In the genomic region with DNA sequence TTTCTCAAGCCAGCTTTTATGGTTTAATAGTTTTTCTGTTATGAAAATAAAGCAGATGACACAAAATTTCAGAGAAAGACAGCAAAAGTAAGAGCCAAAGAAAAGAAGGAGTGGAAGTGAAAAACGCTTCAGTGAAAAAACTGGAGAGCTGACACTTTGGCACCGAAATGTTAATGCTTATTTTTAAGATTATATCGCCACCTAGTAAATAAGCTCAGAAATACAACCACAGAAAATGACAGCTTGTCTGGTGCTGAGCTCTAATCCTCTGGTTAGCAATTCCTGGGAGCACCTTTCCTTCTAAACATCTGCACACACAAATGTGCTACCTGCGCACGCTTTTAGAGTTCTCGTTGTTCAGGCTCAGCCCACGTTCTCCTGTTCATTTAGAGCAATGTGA, we compare ENCODE assay signal across 8 cellular contexts.
DNase-seq lines count a peak whose midpoint lies in the region; ATAC-seq and TF ChIP-seq lines count a peak whose summit lies in the region.

No MANE protein-coding gene starts in this region.

- POLR2A ChIA-PET in naive thymus-derived CD4-positive, alpha-beta T cell (lab: Charles Lee), result interaction anchor here (0.8 kb wide), 1 partner anchor 728 kb away, joined by 3 read pairs; no protein-coding TSS in a partner anchor

- H3K27ac Mint-ChIP-seq in endothelial cell (ENCODE audit: unreplicated experiment) (no peak overlapping the region), Calu3 (ENCODE audit: unreplicated experiment) (no peak overlapping the region)
- no peak overlapping the region for H3K27ac Mint-ChIP-seq in naive thymus-derived CD4-positive, alpha-beta T cell
- no peak overlapping the region for H3K27ac Mint-ChIP-seq in T-helper 2 cell treated with Interferon-gamma antibody and Interleukin-4, amounts not matched to agents 5 μg/mL and 100 μg/mL, for 36 hours

- peak; percentile 68 for TF ChIP-seq CTCF in C4-2B (conservative IDR thresholded peaks at IDR 0.05)
- TF ChIP-seq CTCF in OCI-LY3 (IDR thresholded peaks at IDR 0.05; ENCODE audit: low read depth, low read length), result peak; percentile 68
- peak; percentile 20 for TF ChIP-seq CTCF in endothelial cell (IDR thresholded peaks at IDR 0.05; ENCODE audit: unreplicated experiment)
- no peak for TF ChIP-seq CTCF in Calu3 (IDR thresholded peaks at IDR 0.05; ENCODE audit: unreplicated experiment)

- DNase-seq in HuH-7.5 (ENCODE audit: low spot score), result peak; percentile 18
- no peak for DNase-seq in endothelial cell (ENCODE audit: low spot score)
- DNase-seq in naive thymus-derived CD4-positive, alpha-beta T cell, result peak in 6 of 9 donors; percentile 3 to 34 (median 22)
- DNase-seq in T-helper 2 cell treated with Interferon-gamma antibody and Interleukin-4, amounts not matched to agents 5 μg/mL and 100 μg/mL, for 36 hours (ENCODE audit: low spot score), result no peak
- no peak for DNase-seq in Calu3

- no TSS peak for BruUV-seq in Calu3 (replicated peaks; lab: Mats Ljungman, UMichigan)

- H3K4me3 ChIP-seq in OCI-LY3 (ENCODE audit: low read length), result peak overlapping the region; percentile 50
- H3K4me3 ChIP-seq in naive thymus-derived CD4-positive, alpha-beta T cell (ENCODE audit: low read length), result no peak overlapping the region

- H3K4me1 Mint-ChIP-seq in endothelial cell (ENCODE audit: unreplicated experiment), result no peaks in the 10 kb centered on the region
- H3K4me1 Mint-ChIP-seq in naive thymus-derived CD4-positive, alpha-beta T cell, result peaks cover 0 to 6% (median 5%) of the 10 kb centered on the region in 7 donors
- H3K4me1 Mint-ChIP-seq in T-helper 2 cell treated with Interferon-gamma antibody and Interleukin-4, amounts not matched to agents 5 μg/mL and 100 μg/mL, for 36 hours (ENCODE audit: low read depth), result no peaks in the 10 kb centered on the region
- H3K4me1 Mint-ChIP-seq in Calu3 (ENCODE audit: low read depth, unreplicated experiment), result no peaks in the 10 kb centered on the region

- H3K36me3 Mint-ChIP-seq in endothelial cell (ENCODE audit: low read depth, unreplicated experiment) (no peaks in the 10 kb centered on the region), Calu3 (ENCODE audit: insufficient read depth, unreplicated experiment) (no peaks in the 10 kb centered on the region)
- no peaks in the 10 kb centered on the region for H3K36me3 Mint-ChIP-seq in naive thymus-derived CD4-positive, alpha-beta T cell
- H3K36me3 Mint-ChIP-seq in T-helper 2 cell treated with Interferon-gamma antibody and Interleukin-4, amounts not matched to agents 5 μg/mL and 100 μg/mL, for 36 hours (ENCODE audit: low read depth), result no peaks in the 10 kb centered on the region

- H2AFZ ChIP-seq in OCI-LY3 (ENCODE audit: low read depth, low read length), result no peak overlapping the region

- CTCF ChIA-PET in naive thymus-derived CD4-positive, alpha-beta T cell (lab: Charles Lee), result interaction anchor here (0.7 to 4.4 kb wide), 7 partner anchors 9 to 735 kb away, joined by 3 to 54 read pairs (median 6); no protein-coding TSS in a partner anchor
- CTCF ChIA-PET in Calu3 (lab: Charles Lee), result interaction anchor here (0.6 to 3.9 kb wide), 10 partner anchors 60 to 962 kb away, joined by 3 to 75 read pairs (median 4); partner anchors contain the start of gene PCNP

- peak overlapping the region; percentile 79 for H3K4me2 ChIP-seq in OCI-LY3 (ENCODE audit: low read length)

- H3K9me3 ChIP-seq in OCI-LY3 (ENCODE audit: insufficient read depth, low read length), result no peaks in the 10 kb centered on the region
- H3K9me3 ChIP-seq in naive thymus-derived CD4-positive, alpha-beta T cell (ENCODE audit: control insufficient read depth in 2 of 3, low read length in 3 of 3), result no peaks in the 10 kb centered on the region

- H3K36me3 ChIP-seq in OCI-LY3 (replicated peaks; ENCODE audit: low read depth, low read length), result no peaks in the 10 kb centered on the region
- no peaks in the 10 kb centered on the region for H3K36me3 ChIP-seq in naive thymus-derived CD4-positive, alpha-beta T cell (ENCODE audit: control insufficient read depth in 2 of 3, insufficient read depth in 3 of 3, low read length in 3 of 3)

- H3K4me3 Mint-ChIP-seq in endothelial cell (ENCODE audit: unreplicated experiment), result no peak overlapping the region
- H3K4me3 Mint-ChIP-seq in naive thymus-derived CD4-positive, alpha-beta T cell, result no peak overlapping the region
- no peak overlapping the region for H3K4me3 Mint-ChIP-seq in T-helper 2 cell treated with Interferon-gamma antibody and Interleukin-4, amounts not matched to agents 5 μg/mL and 100 μg/mL, for 36 hours
- H3K4me3 Mint-ChIP-seq in Calu3 (ENCODE audit: low read depth, unreplicated experiment), result no peak overlapping the region

- peak; percentile 55 for ATAC-seq in GM19023 (IDR thresholded peaks at IDR 0.05; ENCODE audit: unreplicated experiment)
- ATAC-seq in naive thymus-derived CD4-positive, alpha-beta T cell, result peak; percentile 60

- intact Hi-C loops in naive thymus-derived CD4-positive, alpha-beta T cell (cut with micrococcal nuclease), result loop anchor here (1.0 to 10.0 kb wide), 6 partner anchors 301 to 842 kb away; no protein-coding TSS in a partner anchor
- intact Hi-C loops in Calu3 (cut with micrococcal nuclease; ENCODE audit: unreplicated experiment), result loop anchor here (1.0 kb wide), 2 partner anchors 70 to 307 kb away; no protein-coding TSS in a partner anchor

- H3K27me3 ChIP-seq in OCI-LY3 (ENCODE audit: low read depth, low read length), result no peaks in the 10 kb centered on the region
- no peaks in the 10 kb centered on the region for H3K27me3 ChIP-seq in naive thymus-derived CD4-positive, alpha-beta T cell (ENCODE audit: control insufficient read depth in 2 of 2, insufficient read depth in 2 of 2, low read length in 2 of 2)

- H4K20me1 ChIP-seq in OCI-LY3 (ENCODE audit: insufficient read depth, low read length), result no peaks in the 10 kb centered on the region

- H3K79me2 ChIP-seq in OCI-LY3 (ENCODE audit: low read length), result no peaks in the 10 kb centered on the region

- H3K9ac ChIP-seq in OCI-LY3 (ENCODE audit: low read length), result no peak overlapping the region

- peaks cover 23% of the 10 kb centered on the region for H3K4me1 ChIP-seq in OCI-LY3 (ENCODE audit: low read length)
- H3K4me1 ChIP-seq in naive thymus-derived CD4-positive, alpha-beta T cell (ENCODE audit: control insufficient read depth in 2 of 2, insufficient read depth in 2 of 2, low read length in 2 of 2), result no peaks in the 10 kb centered on the region

- H3K27me3 Mint-ChIP-seq in endothelial cell (ENCODE audit: unreplicated experiment), result no peaks in the 10 kb centered on the region
- H3K27me3 Mint-ChIP-seq in naive thymus-derived CD4-positive, alpha-beta T cell, result peaks cover 0 to 11% (median 5%) of the 10 kb centered on the region in 5 donors
- H3K27me3 Mint-ChIP-seq in T-helper 2 cell treated with Interferon-gamma antibody and Interleukin-4, amounts not matched to agents 5 μg/mL and 100 μg/mL, for 36 hours (ENCODE audit: low read depth), result peaks cover 2% of the 10 kb centered on the region
- no peaks in the 10 kb centered on the region for H3K27me3 Mint-ChIP-seq in Calu3 (ENCODE audit: unreplicated experiment)

- H3K27ac ChIP-seq in C4-2B (no peak overlapping the region), OCI-LY3 (ENCODE audit: low read length) (no peak overlapping the region)
- H3K27ac ChIP-seq in naive thymus-derived CD4-positive, alpha-beta T cell (ENCODE audit: low read depth, low read length), result no peak overlapping the region

- no peaks in the 10 kb centered on the region for H3K9me3 Mint-ChIP-seq in endothelial cell (ENCODE audit: unreplicated experiment)
- no peaks in the 10 kb centered on the region for H3K9me3 Mint-ChIP-seq in naive thymus-derived CD4-positive, alpha-beta T cell
- H3K9me3 Mint-ChIP-seq in T-helper 2 cell treated with Interferon-gamma antibody and Interleukin-4, amounts not matched to agents 5 μg/mL and 100 μg/mL, for 36 hours, result no peaks in the 10 kb centered on the region
- H3K9me3 Mint-ChIP-seq in Calu3 (ENCODE audit: low read depth, unreplicated experiment), result no peaks in the 10 kb centered on the region

Comparison
In these comparisons a context has a peak if more than half of its experiments do, and no peak if none do; other contexts are left out.
1. DNase-seq: peak in HuH-7.5 (single experiment) and naive thymus-derived CD4-positive, alpha-beta T cell (6 of 9); none in endothelial cell (single experiment), T-helper 2 cell treated with Interferon-gamma antibody and Interleukin-4, amounts not matched to agents 5 μg/mL and 100 μg/mL, for 36 hours (single experiment) and Calu3 (single experiment).